In the genomic region with DNA sequence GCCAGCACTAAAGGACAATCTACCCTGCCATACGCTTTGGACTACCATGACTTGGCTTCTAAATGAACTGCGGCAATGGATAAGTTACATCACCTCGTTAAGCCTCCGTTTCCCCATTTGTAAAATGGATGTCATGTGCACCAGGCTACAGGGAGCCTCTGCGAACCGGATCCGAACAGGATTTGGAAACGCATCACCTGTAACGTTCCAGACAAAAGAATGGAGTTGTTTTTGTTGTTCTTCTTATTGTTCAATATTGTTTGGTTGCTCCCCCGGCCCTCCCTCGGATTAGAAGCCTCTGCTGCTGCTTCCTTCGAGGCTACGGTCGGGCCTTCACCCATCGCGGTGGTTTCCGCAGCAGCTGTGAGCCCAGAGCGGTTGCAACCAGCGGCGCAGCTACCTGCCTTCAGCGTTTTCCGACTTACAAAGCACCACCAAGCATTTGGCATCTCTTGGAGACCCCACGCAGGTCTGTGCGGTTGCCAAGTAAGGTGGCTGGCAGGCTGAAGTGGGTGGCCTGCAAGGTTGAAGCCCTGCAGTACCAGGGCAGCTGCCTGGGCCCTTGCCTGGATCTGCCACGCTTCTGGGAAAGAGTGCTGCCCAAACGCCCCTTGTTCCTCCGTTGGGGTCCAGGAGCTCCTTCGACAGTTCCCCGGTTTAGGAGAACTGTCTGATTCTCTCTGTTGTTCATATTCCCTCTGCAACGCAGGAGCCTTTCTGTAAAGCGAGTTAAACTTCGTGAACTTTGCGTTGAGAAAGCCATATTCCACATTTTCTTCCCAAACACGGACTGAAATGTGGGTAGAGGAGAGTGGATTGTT, we compare ENCODE assay signal across 22 cellular contexts. TPM values are rescaled to one million over a fixed set of nuclear protein-coding genes. Genes with fewer than 3 reads are reported as not detected.
DNase-seq lines count a peak whose midpoint lies in the region; ATAC-seq lines count a peak whose summit lies in the region.
"Had no signal": no experiment of that assay in that cellular context is flagged by ENCODE, and none has a peak within 500 bp of the region (broad histone marks: within the 10 kb centered on the region; RNA-seq: fewer than 3 reads in every experiment).

No MANE protein-coding gene starts in this region.

- H3K4me3 ChIP-seq in stomach smooth muscle (ENCODE audit: low read length in 2 of 2) = peak overlapping the region in 1 of 2 donors; percentile 75
- H3K4me3 ChIP-seq: adrenal gland, cardiac muscle cell, dorsolateral prefrontal cortex, mucosa of descending colon, Peyer's patch, right lobe of liver, stomach, uterus had no signal

- ATAC-seq in GM21825 (IDR thresholded peaks at IDR 0.05; ENCODE audit: unreplicated experiment) = no peak
- no peak for ATAC-seq in GM18502 (IDR thresholded peaks at IDR 0.05; ENCODE audit: poor library complexity, unreplicated experiment)
- ATAC-seq: esophagus mucosa, left ventricle myocardium superior, mucosa of descending colon, right lobe of liver had no signal

- peaks cover 0 to 13% of the 10 kb centered on the region in 2 donors for H3K27me3 ChIP-seq in stomach smooth muscle (ENCODE audit: control insufficient read depth in 1 of 2, insufficient read depth in 2 of 2, low read length in 2 of 2)

- intact Hi-C loops in activated naive CD4-positive, alpha-beta T cell treated with anti-CD3 and anti-CD28 coated beads for 36 hours (cut with micrococcal nuclease) = no loop called here

- peaks cover 34% of the 10 kb centered on the region for H3K4me1 Mint-ChIP-seq in activated naive CD4-positive, alpha-beta T cell treated with anti-CD3 and anti-CD28 coated beads for 36 hours (ENCODE audit: low read depth)

- no peak overlapping the region for H3K4me3 Mint-ChIP-seq in activated naive CD4-positive, alpha-beta T cell treated with anti-CD3 and anti-CD28 coated beads for 36 hours

- peak overlapping the region in 1 of 2 donors; percentile 84 for H3K9ac ChIP-seq in stomach smooth muscle (ENCODE audit: low read length in 2 of 2)

- H3K4me1 ChIP-seq in stomach smooth muscle (ENCODE audit: control insufficient read depth, insufficient read depth, low read length) = peaks cover 18% of the 10 kb centered on the region
- H3K4me1 ChIP-seq: uterus had no signal

- peak overlapping the region; percentile 87 for H3K27ac ChIP-seq in stomach smooth muscle (ENCODE audit: low read length)
- H3K27ac ChIP-seq: adrenal gland, cardiac muscle cell, dorsolateral prefrontal cortex, Peyer's patch, right lobe of liver, stomach, uterus had no signal

- peaks cover 90% of the 10 kb centered on the region for H3K27me3 Mint-ChIP-seq in activated naive CD4-positive, alpha-beta T cell treated with anti-CD3 and anti-CD28 coated beads for 36 hours (ENCODE audit: low read depth)

- DNase-seq in activated naive CD4-positive, alpha-beta T cell treated with anti-CD3 and anti-CD28 coated beads for 36 hours = peak; percentile 41
- no peak for DNase-seq in activated naive CD4-positive, alpha-beta T cell treated with Interleukin-2 at 50 U/mL for 16 hours
- DNase-seq in HuH-7.5 (ENCODE audit: low spot score) = peak; percentile 27
- DNase-seq in islet precursor cell = peak; percentile 44
- DNase-seq in NCI-H1092 treated with DMSO at 0.1 percent for 48 hours (lab: John Stamatoyannopoulos, UW) = no peak
- DNase-seq: activated CD4-positive, alpha-beta T cell treated with anti-CD3 and anti-CD28 coated beads, Interleukin-2, amount 50 U/mL, for 1 hour; activated T-cell treated with anti-CD3 and anti-CD28 coated beads, Interleukin-2, amount 50 U/mL, for 48 hours; dorsolateral prefrontal cortex; left ventricle myocardium superior; mucosa of descending colon; NCI-H146; NCI-H82; Peyer's patch; right lobe of liver; stomach; uterus had no signal

- no peaks in the 10 kb centered on the region for H3K36me3 ChIP-seq in stomach smooth muscle (ENCODE audit: control insufficient read depth in 2 of 2, insufficient read depth in 2 of 2, low read length in 2 of 2)
- H3K36me3 ChIP-seq: adrenal gland, cardiac muscle cell, Peyer's patch, right lobe of liver, stomach, uterus had no signal

- H3K9me3 ChIP-seq in stomach smooth muscle (ENCODE audit: control insufficient read depth in 2 of 2, low read length in 2 of 2) = no peaks in the 10 kb centered on the region
- H3K9me3 ChIP-seq: adrenal gland, mucosa of descending colon, right lobe of liver, uterus had no signal

- no peak overlapping the region for H3K27ac Mint-ChIP-seq in activated naive CD4-positive, alpha-beta T cell treated with anti-CD3 and anti-CD28 coated beads for 36 hours

- H3K36me3 Mint-ChIP-seq in activated naive CD4-positive, alpha-beta T cell treated with anti-CD3 and anti-CD28 coated beads for 36 hours (ENCODE audit: low read depth) = peaks cover 5% of the 10 kb centered on the region

- CTCF ChIA-PET in activated naive CD4-positive, alpha-beta T cell treated with anti-CD3 and anti-CD28 coated beads for 36 hours (lab: Charles Lee) = interaction anchor here (0.8 to 1.2 kb wide), 2 partner anchors 11 to 15 kb away, joined by 3 read pairs; no protein-coding TSS in a partner anchor

- H3K9me3 Mint-ChIP-seq in activated naive CD4-positive, alpha-beta T cell treated with anti-CD3 and anti-CD28 coated beads for 36 hours = no peaks in the 10 kb centered on the region

RNA-seq across cellular contexts. Expression of a gene that starts 7.1 kb away (rescaled TPM):
- total RNA-seq in activated naive CD4-positive, alpha-beta T cell treated with anti-CD3 and anti-CD28 coated beads for 36 hours = not detected
- total RNA-seq: dorsolateral prefrontal cortex, esophagus mucosa, left ventricle myocardium superior, right lobe of liver had no signal

RNA-seq across cellular contexts. Expression of a gene that starts 53.1 kb away (rescaled TPM):
- total RNA-seq in activated naive CD4-positive, alpha-beta T cell treated with anti-CD3 and anti-CD28 coated beads for 36 hours = 10 to 100 TPM; 15.6 to 16.7 TPM

Comparison
In these comparisons a context has a peak if more than half of its experiments do, and no peak if none do; other contexts are left out.
1. DNase-seq: peak in activated naive CD4-positive, alpha-beta T cell treated with anti-CD3 and anti-CD28 coated beads for 36 hours (single experiment), HuH-7.5 (single experiment) and islet precursor cell (single experiment); none in activated naive CD4-positive, alpha-beta T cell treated with Interleukin-2 at 50 U/mL for 16 hours (single experiment) and NCI-H1092 treated with DMSO at 0.1 percent for 48 hours (single experiment).